ENCODE assay signal across 16 cellular contexts in the genomic region with DNA sequence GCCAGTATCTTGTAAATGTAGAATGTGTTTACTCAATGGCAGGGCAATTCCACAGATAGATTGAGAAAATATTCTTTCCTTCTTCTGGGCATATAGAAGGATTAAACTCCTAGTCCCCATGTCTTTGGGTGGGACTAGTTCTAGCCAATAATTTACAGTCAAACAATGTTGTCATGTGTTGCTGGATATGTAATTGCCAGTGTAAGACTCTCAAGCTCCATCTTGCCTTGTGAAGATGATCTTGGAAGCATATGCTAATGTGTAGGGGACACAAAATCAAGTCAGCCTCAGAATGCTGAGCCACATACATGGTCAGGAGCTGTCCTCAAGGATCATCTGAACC.
DNase-seq lines count a peak whose midpoint lies in the region; ATAC-seq and TF ChIP-seq lines count a peak whose summit lies in the region.
"Had no signal": no experiment of that assay in that cellular context is flagged by ENCODE, and none has a peak within 500 bp of the region (broad histone marks: within the 10 kb centered on the region; RNA-seq: fewer than 3 reads in every experiment).

No MANE protein-coding gene starts in this region.

- peak overlapping the region; percentile 86 for H3K9ac ChIP-seq in PC-3 (ENCODE audit: low read length)

- no peaks in the 10 kb centered on the region for H3K9me3 ChIP-seq in PC-3 (ENCODE audit: low read length)
- H3K9me3 ChIP-seq: Peyer's patch, uterus had no signal

- no peaks in the 10 kb centered on the region for H3K9me2 ChIP-seq in PC-3 (replicated peaks; ENCODE audit: low read length)

- H3K4me3 Mint-ChIP-seq in HFFc6 (no peak overlapping the region), glutamatergic neuron (ENCODE audit: unreplicated experiment) (no peak overlapping the region)
- no peak overlapping the region for H3K4me3 Mint-ChIP-seq in naive thymus-derived CD8-positive, alpha-beta T cell
- H3K4me3 Mint-ChIP-seq: T-helper 2 cell treated with Interferon-gamma antibody and Interleukin-4, amounts not matched to agents 5 μg/mL and 100 μg/mL, for 36 hours had no signal

- no peaks in the 10 kb centered on the region for H3K79me2 ChIP-seq in PC-3 (ENCODE audit: low read length)

- POLR2A ChIA-PET in PC-3 (lab: Charles Lee; ENCODE audit: unreplicated experiment), result no interaction called here
- POLR2A ChIA-PET in naive thymus-derived CD8-positive, alpha-beta T cell (lab: Charles Lee), result no interaction called here

- peak overlapping the region; percentile 79 for H3K4me2 ChIP-seq in PC-3 (ENCODE audit: low read length)

- no peaks in the 10 kb centered on the region for H4K20me1 ChIP-seq in PC-3 (ENCODE audit: low read length)

- DNase-seq in GM12865 (ENCODE audit: low read depth) (peak; percentile 18), PC-3 (no peak), iris pigment epithelial cell (ENCODE audit: low read depth) (peak; percentile 29), HFFc6 (no peak), GM19238 (ENCODE audit: insufficient read length, low spot score) (no peak), glutamatergic neuron (no peak)
- DNase-seq in naive thymus-derived CD8-positive, alpha-beta T cell, result no peak
- DNase-seq: activated CD4-positive, alpha-beta T cell treated with anti-CD3 and anti-CD28 coated beads, Interleukin-2, amount 50 U/mL, for 48 hours; cerebellar nuclear complex; DND-41; midbrain; MV-4-11; Peyer's patch; uterus had no signal

- peaks cover 23% of the 10 kb centered on the region for H3K4me1 ChIP-seq in PC-3 (ENCODE audit: insufficient read depth, low read length)
- H3K4me1 ChIP-seq: Peyer's patch, uterus had no signal

- no peak for TF ChIP-seq CTCF in GM12865 (IDR thresholded peaks at IDR 0.05; ENCODE audit: insufficient read depth, low read depth, low read length, missing control alignments)
- TF ChIP-seq CTCF in PC-3 (conservative IDR thresholded peaks at IDR 0.05; ENCODE audit: low read depth, low read length), result no peak
- no peak for TF ChIP-seq CTCF in HFFc6 (IDR thresholded peaks at IDR 0.05)
- no peak for TF ChIP-seq CTCF in glutamatergic neuron (IDR thresholded peaks at IDR 0.05; ENCODE audit: partially characterized antibody, unreplicated experiment)

- CTCF ChIA-PET in PC-3 (lab: Charles Lee), result no interaction called here

- H3K27me3 ChIP-seq in PC-3 (ENCODE audit: low read length), result no peaks in the 10 kb centered on the region
- H3K27me3 ChIP-seq: Peyer's patch, uterus had no signal

- intact Hi-C loops in PC-3 (cut with micrococcal nuclease), result loop anchor here (1.0 to 10.0 kb wide), 4 partner anchors 72 to 165 kb away; no protein-coding TSS in a partner anchor

- H2AFZ ChIP-seq in PC-3 (ENCODE audit: low read length), result peak overlapping the region; percentile 24

- peak overlapping the region; percentile 97 for H3K27ac ChIP-seq in PC-3 (ENCODE audit: low read length)
- H3K27ac ChIP-seq: Peyer's patch had no signal

- peak; percentile 45 for ATAC-seq in HG02610 (IDR thresholded peaks at IDR 0.05; ENCODE audit: unreplicated experiment)
- no peak for ATAC-seq in PC-3
- no peak for ATAC-seq in naive thymus-derived CD8-positive, alpha-beta T cell

- H3K4me1 Mint-ChIP-seq in HFFc6 (ENCODE audit: low read depth) (no peaks in the 10 kb centered on the region; the same call in 1 of the 2 replicates), glutamatergic neuron (ENCODE audit: low read depth, unreplicated experiment) (peaks cover 1% of the 10 kb centered on the region)
- peaks cover 0 to 4% (median 0%) of the 10 kb centered on the region in 4 donors for H3K4me1 Mint-ChIP-seq in naive thymus-derived CD8-positive, alpha-beta T cell

- H3F3A ChIP-seq in PC-3 (ENCODE audit: low read length, unreplicated experiment), result no peaks in the 10 kb centered on the region

- H3K27ac Mint-ChIP-seq in HFFc6 (no peak overlapping the region), glutamatergic neuron (ENCODE audit: unreplicated experiment) (no peak overlapping the region)
- no peak overlapping the region for H3K27ac Mint-ChIP-seq in naive thymus-derived CD8-positive, alpha-beta T cell
- H3K27ac Mint-ChIP-seq: T-helper 2 cell treated with Interferon-gamma antibody and Interleukin-4, amounts not matched to agents 5 μg/mL and 100 μg/mL, for 36 hours had no signal

- no peak overlapping the region for H3K4me3 ChIP-seq in GM12865 (ENCODE audit: low read depth, low read length)
- H3K4me3 ChIP-seq in PC-3 (ENCODE audit: low read length), result no peak overlapping the region
- H3K4me3 ChIP-seq: Peyer's patch, uterus had no signal

- H3K27me3 Mint-ChIP-seq in HFFc6 (ENCODE audit: insufficient read depth) (no peaks in the 10 kb centered on the region), glutamatergic neuron (ENCODE audit: unreplicated experiment) (no peaks in the 10 kb centered on the region)
- H3K27me3 Mint-ChIP-seq in naive thymus-derived CD8-positive, alpha-beta T cell, result no peaks in the 10 kb centered on the region

- H3K9me3 Mint-ChIP-seq in HFFc6 (peaks cover 13% of the 10 kb centered on the region), glutamatergic neuron (ENCODE audit: unreplicated experiment) (no peaks in the 10 kb centered on the region)
- H3K9me3 Mint-ChIP-seq in naive thymus-derived CD8-positive, alpha-beta T cell, result peaks cover 0 to 3% (median 0%) of the 10 kb centered on the region in 9 donors

- H3K36me3 ChIP-seq in PC-3 (ENCODE audit: low read depth, low read length), result no peaks in the 10 kb centered on the region
- H3K36me3 ChIP-seq: Peyer's patch, uterus had no signal

- H3K36me3 Mint-ChIP-seq in HFFc6 (ENCODE audit: low read depth), result no peaks in the 10 kb centered on the region
- H3K36me3 Mint-ChIP-seq in naive thymus-derived CD8-positive, alpha-beta T cell, result no peaks in the 10 kb centered on the region
- H3K36me3 Mint-ChIP-seq in glutamatergic neuron (ENCODE audit: unreplicated experiment), result no peaks in the 10 kb centered on the region

- no TSS peak for BruUV-seq in PC-3 (replicated peaks; lab: Mats Ljungman, UMichigan)

Comparison
In these comparisons a context has a peak if more than half of its experiments do, and no peak if none do; other contexts are left out.
1. DNase-seq: peak in GM12865 (single experiment) and iris pigment epithelial cell (single experiment); none in PC-3 (single experiment), HFFc6 (single experiment), GM19238 (single experiment), naive thymus-derived CD8-positive, alpha-beta T cell (0 of 10) and glutamatergic neuron (single experiment).